Comparison of ENCODE assay signal across 31 cellular contexts in the genomic region with DNA sequence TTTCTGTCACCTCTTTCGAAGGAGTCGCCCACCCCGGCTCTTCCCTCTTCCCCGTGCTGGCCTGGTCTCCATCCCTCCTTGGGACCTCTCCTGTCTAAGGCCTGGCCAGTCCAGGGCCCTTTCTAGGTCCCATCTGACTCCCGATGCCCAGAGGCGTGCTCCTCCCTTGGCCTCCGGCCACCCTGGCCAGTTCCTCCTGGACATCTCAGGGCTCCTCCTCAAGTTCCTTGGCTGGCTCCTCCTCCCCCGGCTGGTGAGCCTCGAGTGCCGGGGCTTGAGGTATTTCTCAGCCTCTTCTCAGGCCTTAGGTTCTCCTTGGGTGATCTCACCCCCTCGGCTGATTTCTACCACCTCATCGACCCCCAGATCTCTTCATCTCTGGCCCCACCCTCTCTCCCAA.
"Had no signal": no experiment of that assay in that cellular context is flagged by ENCODE, and none has a peak within 500 bp of the region (broad histone marks: within the 10 kb centered on the region; RNA-seq: fewer than 3 reads in every experiment).

No MANE protein-coding gene starts in this region.

- DNase-seq: activated CD4-positive, alpha-beta memory T cell treated with anti-CD3 and anti-CD28 coated beads for 36 hours; activated CD4-positive, alpha-beta T cell treated with anti-CD3 and anti-CD28 coated beads for 36 hours; activated CD4-positive, alpha-beta T cell treated with anti-CD3 and anti-CD28 coated beads, Interleukin-2, amount 10 ng/mL, durations not matched to agents 24 days and 14 days; activated CD4-positive, CD25-positive, alpha-beta regulatory T cell; activated CD4-positive, CD25-positive, alpha-beta regulatory T cell treated with anti-CD3 and anti-CD28 coated beads, Interleukin-2, amount 50 U/mL, for 72 hours; activated CD8-positive, alpha-beta memory T cell treated with anti-CD3 and anti-CD28 coated beads, Interleukin-2, amount 10 ng/mL, durations not matched to agents 7 days and 5 days; activated CD8-positive, alpha-beta memory T cell treated with anti-CD3 and anti-CD28 coated beads, Interleukin-2, amount 50 U/mL, for 4 hours; activated CD8-positive, alpha-beta T cell treated with anti-CD3 and anti-CD28 coated beads, Interleukin-2, amount 10 ng/mL, durations not matched to agents 7 days and 5 days; activated effector memory CD4-positive, alpha-beta T cell treated with anti-CD3 and anti-CD28 coated beads, Interleukin-2, amount 50 U/mL, for 16 hours; activated naive CD4-positive, alpha-beta T cell treated with anti-CD3 and anti-CD28 coated beads for 36 hours; activated naive CD8-positive, alpha-beta T cell treated with anti-CD3 and anti-CD28 coated beads for 36 hours; activated naive CD8-positive, alpha-beta T cell treated with anti-CD3 and anti-CD28 coated beads, Interleukin-2, amount 50 U/mL, for 24 hours; activated T-cell treated with anti-CD3 and anti-CD28 coated beads, Interleukin-2, amount 50 U/mL, for 1 hour; activated T-cell treated with anti-CD3 and anti-CD28 coated beads, Interleukin-2, amount 50 U/mL, for 48 hours; adrenal gland; amygdala; aorta; body of pancreas; caudate nucleus; cortex of kidney; dermis blood vessel endothelial cell; effector CD4-positive, alpha-beta T cell; effector memory CD8-positive, alpha-beta T cell; erythroblast; esophagus squamous epithelium; foreskin fibroblast; head of caudate nucleus; T-helper 2 cell had no signal

- H3K4me1 ChIP-seq: body of pancreas had no signal

- H3K9me3 Mint-ChIP-seq: activated CD4-positive, alpha-beta memory T cell treated with anti-CD3 and anti-CD28 coated beads for 36 hours; activated CD4-positive, alpha-beta T cell treated with anti-CD3 and anti-CD28 coated beads, Interleukin-2, amount 10 ng/mL, durations not matched to agents 24 days and 14 days; activated naive CD4-positive, alpha-beta T cell treated with anti-CD3 and anti-CD28 coated beads for 36 hours; activated naive CD4-positive, alpha-beta T cell treated with anti-CD3 and anti-CD28 coated beads, Interleukin-2, amount 50 U/mL, for 24 hours; activated naive CD8-positive, alpha-beta T cell treated with anti-CD3 and anti-CD28 coated beads for 36 hours; activated naive CD8-positive, alpha-beta T cell treated with anti-CD3 and anti-CD28 coated beads, Interleukin-2, amount 50 U/mL, for 24 hours; activated T-helper 1 cell treated with anti-CD3 and anti-CD28 coated beads, Interleukin-12 subunit alpha, Interleukin-12 subunit beta, Interleukin-2, Interleukin-4 antibody, amounts not matched to agents 30 ng/mL and 10 ng/mL and 1 ng/mL, durations not matched to agents 14 hours and 24 hours and 36 hours; activated T-helper 2 cell treated with anti-CD3 and anti-CD28 coated beads, Interferon-gamma antibody, Interleukin-2, Interleukin-4, amounts not matched to agents 10 μg/mL and 5 μg/mL and 100 μg/mL, durations not matched to agents 14 hours and 24 hours and 36 hours; effector memory CD8-positive, alpha-beta T cell had no signal

- H3K27ac ChIP-seq: adrenal gland, body of pancreas, esophagus squamous epithelium had no signal

- H3K36me3 Mint-ChIP-seq: activated CD4-positive, alpha-beta memory T cell treated with anti-CD3 and anti-CD28 coated beads for 36 hours; activated CD8-positive, alpha-beta memory T cell treated with anti-CD3 and anti-CD28 coated beads, Interleukin-2, amount 10 ng/mL, durations not matched to agents 7 days and 5 days; activated naive CD8-positive, alpha-beta T cell treated with anti-CD3 and anti-CD28 coated beads for 36 hours had no signal

- H3K27me3 ChIP-seq: adrenal gland, body of pancreas had no signal

- H3K9me3 ChIP-seq: adrenal gland, body of pancreas, esophagus squamous epithelium had no signal

- ATAC-seq: activated CD4-positive, alpha-beta T cell treated with anti-CD3 and anti-CD28 coated beads for 36 hours; activated CD8-positive, alpha-beta memory T cell treated with anti-CD3 and anti-CD28 coated beads, Interleukin-2, amount 10 ng/mL, durations not matched to agents 7 days and 5 days; activated CD8-positive, alpha-beta T cell treated with anti-CD3 and anti-CD28 coated beads, Interleukin-2, amount 10 ng/mL, durations not matched to agents 7 days and 5 days; activated naive CD8-positive, alpha-beta T cell treated with anti-CD3 and anti-CD28 coated beads, Interleukin-2, amount 50 U/mL, for 24 hours; body of pancreas; effector memory CD8-positive, alpha-beta T cell had no signal

- H3K4me1 Mint-ChIP-seq: activated naive CD4-positive, alpha-beta T cell treated with anti-CD3 and anti-CD28 coated beads, Interleukin-2, amount 50 U/mL, for 24 hours; activated naive CD8-positive, alpha-beta T cell treated with anti-CD3 and anti-CD28 coated beads for 36 hours had no signal

- H3K4me3 Mint-ChIP-seq: activated CD4-positive, alpha-beta memory T cell treated with anti-CD3 and anti-CD28 coated beads for 36 hours; activated CD4-positive, alpha-beta T cell treated with anti-CD3 and anti-CD28 coated beads for 36 hours; activated CD4-positive, alpha-beta T cell treated with anti-CD3 and anti-CD28 coated beads, Interleukin-2, amount 10 ng/mL, durations not matched to agents 24 days and 14 days; activated CD8-positive, alpha-beta memory T cell treated with anti-CD3 and anti-CD28 coated beads, Interleukin-2, amount 10 ng/mL, durations not matched to agents 7 days and 5 days; activated CD8-positive, alpha-beta T cell treated with anti-CD3 and anti-CD28 coated beads, Interleukin-2, amount 10 ng/mL, durations not matched to agents 7 days and 5 days; activated naive CD4-positive, alpha-beta T cell treated with anti-CD3 and anti-CD28 coated beads for 36 hours; activated naive CD4-positive, alpha-beta T cell treated with anti-CD3 and anti-CD28 coated beads, Interleukin-2, amount 50 U/mL, for 24 hours; activated naive CD8-positive, alpha-beta T cell treated with anti-CD3 and anti-CD28 coated beads for 36 hours; activated naive CD8-positive, alpha-beta T cell treated with anti-CD3 and anti-CD28 coated beads, Interleukin-2, amount 50 U/mL, for 24 hours; activated T-helper 1 cell treated with anti-CD3 and anti-CD28 coated beads, Interleukin-12 subunit alpha, Interleukin-12 subunit beta, Interleukin-2, Interleukin-4 antibody, amounts not matched to agents 30 ng/mL and 10 ng/mL and 1 ng/mL, durations not matched to agents 14 hours and 24 hours and 36 hours; effector memory CD8-positive, alpha-beta T cell had no signal

- H3K27ac Mint-ChIP-seq: activated CD4-positive, alpha-beta memory T cell treated with anti-CD3 and anti-CD28 coated beads for 36 hours; activated CD4-positive, alpha-beta T cell treated with anti-CD3 and anti-CD28 coated beads for 36 hours; activated CD4-positive, alpha-beta T cell treated with anti-CD3 and anti-CD28 coated beads, Interleukin-2, amount 10 ng/mL, durations not matched to agents 24 days and 14 days; activated CD8-positive, alpha-beta memory T cell treated with anti-CD3 and anti-CD28 coated beads, Interleukin-2, amount 10 ng/mL, durations not matched to agents 7 days and 5 days; activated CD8-positive, alpha-beta T cell treated with anti-CD3 and anti-CD28 coated beads, Interleukin-2, amount 10 ng/mL, durations not matched to agents 7 days and 5 days; activated naive CD4-positive, alpha-beta T cell treated with anti-CD3 and anti-CD28 coated beads for 36 hours; activated naive CD4-positive, alpha-beta T cell treated with anti-CD3 and anti-CD28 coated beads, Interleukin-2, amount 50 U/mL, for 24 hours; activated naive CD8-positive, alpha-beta T cell treated with anti-CD3 and anti-CD28 coated beads for 36 hours; activated naive CD8-positive, alpha-beta T cell treated with anti-CD3 and anti-CD28 coated beads, Interleukin-2, amount 50 U/mL, for 24 hours; activated T-helper 1 cell treated with anti-CD3 and anti-CD28 coated beads, Interleukin-12 subunit alpha, Interleukin-12 subunit beta, Interleukin-2, Interleukin-4 antibody, amounts not matched to agents 30 ng/mL and 10 ng/mL and 1 ng/mL, durations not matched to agents 14 hours and 24 hours and 36 hours; activated T-helper 2 cell treated with anti-CD3 and anti-CD28 coated beads, Interferon-gamma antibody, Interleukin-2, Interleukin-4, amounts not matched to agents 10 μg/mL and 5 μg/mL and 100 μg/mL, durations not matched to agents 14 hours and 24 hours and 36 hours; effector memory CD8-positive, alpha-beta T cell had no signal

- H3K4me3 ChIP-seq: adrenal gland, body of pancreas, esophagus squamous epithelium had no signal

- H3K36me3 ChIP-seq: adrenal gland, esophagus squamous epithelium had no signal
